Comparison of ENCODE assay signal across 2 cellular contexts in genomic region chr11:30665067-30665466, GRCh38.
A peak's percentile ranks its signal among the peaks of the same experiment; 100 is the strongest.
TF ChIP-seq lines count a peak whose summit lies in the region.

No MANE protein-coding gene starts in this region.

TF ChIP-seq in GM23338, 12 proteins besides CTCF, POLR2A, EP300 and RAD21 (continued from another document):
- no peak for TF ChIP-seq ZNF462 (CRISPR knock-in tag; IDR thresholded peaks at IDR 0.05)
- TF ChIP-seq REST (IDR thresholded peaks at IDR 0.05; ENCODE audit: unreplicated experiment): no peak
- TF ChIP-seq ZNF114 (CRISPR knock-in tag; IDR thresholded peaks at IDR 0.05): no peak
- TF ChIP-seq CREB1 (CRISPR knock-in tag; IDR thresholded peaks at IDR 0.05; ENCODE audit: low read depth): no peak
- no peak for TF ChIP-seq ZNF331 (CRISPR knock-in tag; IDR thresholded peaks at IDR 0.05; ENCODE audit: low read depth)

TF ChIP-seq in WTC11, 78 proteins besides CTCF, POLR2A, EP300 and RAD21 (continued from another document):
- TF ChIP-seq USF2 (CRISPR knock-in tag; IDR thresholded peaks at IDR 0.05) (peak; percentile 70), FOXP1 (CRISPR knock-in tag; IDR thresholded peaks at IDR 0.05; ENCODE audit: borderline replicate concordance) (no peak)
